In the genomic region with DNA sequence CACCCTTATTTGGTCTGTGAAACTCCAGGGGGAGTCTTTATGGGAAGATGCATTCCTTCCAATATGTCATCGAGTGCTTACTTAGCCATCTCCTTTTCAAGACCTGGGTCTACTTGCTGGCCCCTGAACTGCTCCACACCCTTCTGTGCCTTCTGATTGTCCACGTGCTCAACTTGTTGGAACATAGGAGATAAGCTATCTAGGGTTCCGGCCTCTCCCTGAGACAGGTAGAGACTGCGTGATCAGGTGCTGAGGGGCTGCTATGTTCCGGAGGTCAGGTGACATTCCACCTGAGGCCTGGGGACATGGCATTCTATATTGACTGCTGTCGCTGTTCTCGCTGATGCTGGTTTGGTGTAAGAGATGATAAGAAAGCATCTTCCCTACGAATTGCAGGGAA, we compare ENCODE assay signal across 1 cellular context.
TF ChIP-seq lines count a peak whose summit lies in the region.

No MANE protein-coding gene starts in this region.

TF ChIP-seq in K562, 482 proteins besides CTCF, POLR2A, EP300 and RAD21 (continues in another document):
- peak; percentile 46 for TF ChIP-seq CBFA2T2 (conservative IDR thresholded peaks at IDR 0.05)
- no peak for TF ChIP-seq MEF2D (tag; conservative IDR thresholded peaks at IDR 0.05; ENCODE audit: low read depth)
- TF ChIP-seq CHCHD3 (CRISPR knock-in tag; IDR thresholded peaks at IDR 0.05), result no peak
- no peak for TF ChIP-seq STAT5A (IDR thresholded peaks at IDR 0.05; ENCODE audit: borderline replicate concordance, low read length)
- no peak for TF ChIP-seq ZNF174 (CRISPR knock-in tag; IDR thresholded peaks at IDR 0.05)
- no peak for TF ChIP-seq CSDE1 (IDR thresholded peaks at IDR 0.05)
- TF ChIP-seq IFI16 (CRISPR knock-in tag; IDR thresholded peaks at IDR 0.05), result no peak
- TF ChIP-seq TAF15 (IDR thresholded peaks at IDR 0.05; ENCODE audit: low read depth, low read length), result no peak
- 0 out of 2 replicates have a peak, but pooled peaks have one; percentile 14 for TF ChIP-seq CXXC5 (CRISPR knock-in tag; IDR thresholded peaks at IDR 0.05)
- TF ChIP-seq GABPB1 (CRISPR knock-in tag; IDR thresholded peaks at IDR 0.05), result no peak
- TF ChIP-seq ZEB2 (IDR thresholded peaks at IDR 0.05), result no peak
- no peak for TF ChIP-seq HNRNPLL (IDR thresholded peaks at IDR 0.05; ENCODE audit: low read depth, low read length, poor library complexity, severe bottlenecking)
- no peak for TF ChIP-seq POLR3A (IDR thresholded peaks at IDR 0.05; ENCODE audit: borderline replicate concordance, extremely low read depth, insufficient read depth, insufficient read length)
- TF ChIP-seq TEAD4 (IDR thresholded peaks at IDR 0.05; ENCODE audit: low read length), result no peak
- no peak for TF ChIP-seq TEAD4 (CRISPR knock-in tag; IDR thresholded peaks at IDR 0.05; ENCODE audit: borderline replicate concordance)
- TF ChIP-seq ZNF583 (CRISPR knock-in tag; IDR thresholded peaks at IDR 0.05), result no peak
- TF ChIP-seq SMAD2 (IDR thresholded peaks at IDR 0.05; ENCODE audit: low read depth, low read length), result no peak
- TF ChIP-seq, protein P1, sequence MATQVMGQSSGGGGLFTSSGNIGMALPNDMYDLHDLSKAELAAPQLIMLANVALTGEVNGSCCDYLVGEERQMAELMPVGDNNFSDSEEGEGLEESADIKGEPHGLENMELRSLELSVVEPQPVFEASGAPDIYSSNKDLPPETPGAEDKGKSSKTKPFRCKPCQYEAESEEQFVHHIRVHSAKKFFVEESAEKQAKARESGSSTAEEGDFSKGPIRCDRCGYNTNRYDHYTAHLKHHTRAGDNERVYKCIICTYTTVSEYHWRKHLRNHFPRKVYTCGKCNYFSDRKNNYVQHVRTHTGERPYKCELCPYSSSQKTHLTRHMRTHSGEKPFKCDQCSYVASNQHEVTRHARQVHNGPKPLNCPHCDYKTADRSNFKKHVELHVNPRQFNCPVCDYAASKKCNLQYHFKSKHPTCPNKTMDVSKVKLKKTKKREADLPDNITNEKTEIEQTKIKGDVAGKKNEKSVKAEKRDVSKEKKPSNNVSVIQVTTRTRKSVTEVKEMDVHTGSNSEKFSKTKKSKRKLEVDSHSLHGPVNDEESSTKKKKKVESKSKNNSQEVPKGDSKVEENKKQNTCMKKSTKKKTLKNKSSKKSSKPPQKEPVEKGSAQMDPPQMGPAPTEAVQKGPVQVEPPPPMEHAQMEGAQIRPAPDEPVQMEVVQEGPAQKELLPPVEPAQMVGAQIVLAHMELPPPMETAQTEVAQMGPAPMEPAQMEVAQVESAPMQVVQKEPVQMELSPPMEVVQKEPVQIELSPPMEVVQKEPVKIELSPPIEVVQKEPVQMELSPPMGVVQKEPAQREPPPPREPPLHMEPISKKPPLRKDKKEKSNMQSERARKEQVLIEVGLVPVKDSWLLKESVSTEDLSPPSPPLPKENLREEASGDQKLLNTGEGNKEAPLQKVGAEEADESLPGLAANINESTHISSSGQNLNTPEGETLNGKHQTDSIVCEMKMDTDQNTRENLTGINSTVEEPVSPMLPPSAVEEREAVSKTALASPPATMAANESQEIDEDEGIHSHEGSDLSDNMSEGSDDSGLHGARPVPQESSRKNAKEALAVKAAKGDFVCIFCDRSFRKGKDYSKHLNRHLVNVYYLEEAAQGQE (CRISPR knock-in tag; IDR thresholded peaks at IDR 0.05; ENCODE audit: low read depth), result no peak
- TF ChIP-seq SIRT6 (IDR thresholded peaks at IDR 0.05; ENCODE audit: low read depth, low read length), result no peak
- TF ChIP-seq BHLHE40 (IDR thresholded peaks at IDR 0.05; ENCODE audit: low read length), result peak; percentile 24; the same call in 1 of the 2 replicates
- TF ChIP-seq TGIF2 (CRISPR knock-in tag; IDR thresholded peaks at IDR 0.05), result no peak
- TF ChIP-seq KHSRP (IDR thresholded peaks at IDR 0.05), result no peak
- TF ChIP-seq CBX2 (IDR thresholded peaks at IDR 0.05; ENCODE audit: insufficient read depth, low read length, poor library complexity, severe bottlenecking), result no peak
- TF ChIP-seq, protein P2, sequence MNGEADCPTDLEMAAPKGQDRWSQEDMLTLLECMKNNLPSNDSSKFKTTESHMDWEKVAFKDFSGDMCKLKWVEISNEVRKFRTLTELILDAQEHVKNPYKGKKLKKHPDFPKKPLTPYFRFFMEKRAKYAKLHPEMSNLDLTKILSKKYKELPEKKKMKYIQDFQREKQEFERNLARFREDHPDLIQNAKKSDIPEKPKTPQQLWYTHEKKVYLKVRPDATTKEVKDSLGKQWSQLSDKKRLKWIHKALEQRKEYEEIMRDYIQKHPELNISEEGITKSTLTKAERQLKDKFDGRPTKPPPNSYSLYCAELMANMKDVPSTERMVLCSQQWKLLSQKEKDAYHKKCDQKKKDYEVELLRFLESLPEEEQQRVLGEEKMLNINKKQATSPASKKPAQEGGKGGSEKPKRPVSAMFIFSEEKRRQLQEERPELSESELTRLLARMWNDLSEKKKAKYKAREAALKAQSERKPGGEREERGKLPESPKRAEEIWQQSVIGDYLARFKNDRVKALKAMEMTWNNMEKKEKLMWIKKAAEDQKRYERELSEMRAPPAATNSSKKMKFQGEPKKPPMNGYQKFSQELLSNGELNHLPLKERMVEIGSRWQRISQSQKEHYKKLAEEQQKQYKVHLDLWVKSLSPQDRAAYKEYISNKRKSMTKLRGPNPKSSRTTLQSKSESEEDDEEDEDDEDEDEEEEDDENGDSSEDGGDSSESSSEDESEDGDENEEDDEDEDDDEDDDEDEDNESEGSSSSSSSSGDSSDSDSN (IDR thresholded peaks at IDR 0.05; ENCODE audit: borderline replicate concordance in 1 of 2, low read depth in 2 of 2, low read length in 2 of 2), result no peak
- TF ChIP-seq, protein P3, sequence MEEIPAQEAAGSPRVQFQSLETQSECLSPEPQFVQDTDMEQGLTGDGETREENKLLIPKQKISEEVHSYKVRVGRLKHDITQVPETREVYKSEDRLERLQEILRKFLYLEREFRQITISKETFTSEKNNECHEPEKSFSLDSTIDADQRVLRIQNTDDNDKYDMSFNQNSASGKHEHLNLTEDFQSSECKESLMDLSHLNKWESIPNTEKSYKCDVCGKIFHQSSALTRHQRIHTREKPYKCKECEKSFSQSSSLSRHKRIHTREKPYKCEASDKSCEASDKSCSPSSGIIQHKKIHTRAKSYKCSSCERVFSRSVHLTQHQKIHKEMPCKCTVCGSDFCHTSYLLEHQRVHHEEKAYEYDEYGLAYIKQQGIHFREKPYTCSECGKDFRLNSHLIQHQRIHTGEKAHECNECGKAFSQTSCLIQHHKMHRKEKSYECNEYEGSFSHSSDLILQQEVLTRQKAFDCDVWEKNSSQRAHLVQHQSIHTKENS (CRISPR knock-in tag; IDR thresholded peaks at IDR 0.05), result no peak
- peak; percentile 26; the same call in 1 of the 2 replicates for TF ChIP-seq TAL1 (IDR thresholded peaks at IDR 0.05)
- TF ChIP-seq, protein P4, sequence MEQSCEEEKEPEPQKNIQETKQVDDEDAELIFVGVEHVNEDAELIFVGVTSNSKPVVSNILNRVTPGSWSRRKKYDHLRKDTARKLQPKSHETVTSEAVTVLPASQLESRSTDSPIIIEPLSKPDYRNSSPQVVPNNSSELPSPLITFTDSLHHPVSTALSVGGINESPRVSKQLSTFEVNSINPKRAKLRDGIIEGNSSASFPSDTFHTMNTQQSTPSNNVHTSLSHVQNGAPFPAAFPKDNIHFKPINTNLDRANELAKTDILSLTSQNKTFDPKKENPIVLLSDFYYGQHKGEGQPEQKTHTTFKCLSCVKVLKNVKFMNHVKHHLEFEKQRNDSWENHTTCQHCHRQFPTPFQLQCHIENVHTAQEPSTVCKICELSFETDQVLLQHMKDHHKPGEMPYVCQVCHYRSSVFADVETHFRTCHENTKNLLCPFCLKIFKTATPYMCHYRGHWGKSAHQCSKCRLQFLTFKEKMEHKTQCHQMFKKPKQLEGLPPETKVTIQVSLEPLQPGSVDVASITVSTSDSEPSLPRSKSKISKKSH (CRISPR knock-in tag; IDR thresholded peaks at IDR 0.05), result no peak
- TF ChIP-seq SIX5 (IDR thresholded peaks at IDR 0.05; ENCODE audit: borderline replicate concordance in 1 of 2, insufficient read depth in 1 of 2, low read depth in 1 of 2, low read length in 2 of 2), result no peak
- no peak for TF ChIP-seq C11orf30 (IDR thresholded peaks at IDR 0.05; ENCODE audit: low read depth)
- no peak for TF ChIP-seq MAFG (tag; conservative IDR thresholded peaks at IDR 0.05)
- TF ChIP-seq ZNF444 (CRISPR knock-in tag; IDR thresholded peaks at IDR 0.05), result no peak
- TF ChIP-seq, protein P5, sequence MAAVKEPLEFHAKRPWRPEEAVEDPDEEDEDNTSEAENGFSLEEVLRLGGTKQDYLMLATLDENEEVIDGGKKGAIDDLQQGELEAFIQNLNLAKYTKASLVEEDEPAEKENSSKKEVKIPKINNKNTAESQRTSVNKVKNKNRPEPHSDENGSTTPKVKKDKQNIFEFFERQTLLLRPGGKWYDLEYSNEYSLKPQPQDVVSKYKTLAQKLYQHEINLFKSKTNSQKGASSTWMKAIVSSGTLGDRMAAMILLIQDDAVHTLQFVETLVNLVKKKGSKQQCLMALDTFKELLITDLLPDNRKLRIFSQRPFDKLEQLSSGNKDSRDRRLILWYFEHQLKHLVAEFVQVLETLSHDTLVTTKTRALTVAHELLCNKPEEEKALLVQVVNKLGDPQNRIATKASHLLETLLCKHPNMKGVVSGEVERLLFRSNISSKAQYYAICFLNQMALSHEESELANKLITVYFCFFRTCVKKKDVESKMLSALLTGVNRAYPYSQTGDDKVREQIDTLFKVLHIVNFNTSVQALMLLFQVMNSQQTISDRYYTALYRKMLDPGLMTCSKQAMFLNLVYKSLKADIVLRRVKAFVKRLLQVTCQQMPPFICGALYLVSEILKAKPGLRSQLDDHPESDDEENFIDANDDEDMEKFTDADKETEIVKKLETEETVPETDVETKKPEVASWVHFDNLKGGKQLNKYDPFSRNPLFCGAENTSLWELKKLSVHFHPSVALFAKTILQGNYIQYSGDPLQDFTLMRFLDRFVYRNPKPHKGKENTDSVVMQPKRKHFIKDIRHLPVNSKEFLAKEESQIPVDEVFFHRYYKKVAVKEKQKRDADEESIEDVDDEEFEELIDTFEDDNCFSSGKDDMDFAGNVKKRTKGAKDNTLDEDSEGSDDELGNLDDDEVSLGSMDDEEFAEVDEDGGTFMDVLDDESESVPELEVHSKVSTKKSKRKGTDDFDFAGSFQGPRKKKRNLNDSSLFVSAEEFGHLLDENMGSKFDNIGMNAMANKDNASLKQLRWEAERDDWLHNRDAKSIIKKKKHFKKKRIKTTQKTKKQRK (IDR thresholded peaks at IDR 0.05; ENCODE audit: borderline replicate concordance, low read depth, low read length), result no peak
- no peak for TF ChIP-seq MTF1 (CRISPR knock-in tag; IDR thresholded peaks at IDR 0.05; ENCODE audit: borderline replicate concordance)
- TF ChIP-seq, protein P6, sequence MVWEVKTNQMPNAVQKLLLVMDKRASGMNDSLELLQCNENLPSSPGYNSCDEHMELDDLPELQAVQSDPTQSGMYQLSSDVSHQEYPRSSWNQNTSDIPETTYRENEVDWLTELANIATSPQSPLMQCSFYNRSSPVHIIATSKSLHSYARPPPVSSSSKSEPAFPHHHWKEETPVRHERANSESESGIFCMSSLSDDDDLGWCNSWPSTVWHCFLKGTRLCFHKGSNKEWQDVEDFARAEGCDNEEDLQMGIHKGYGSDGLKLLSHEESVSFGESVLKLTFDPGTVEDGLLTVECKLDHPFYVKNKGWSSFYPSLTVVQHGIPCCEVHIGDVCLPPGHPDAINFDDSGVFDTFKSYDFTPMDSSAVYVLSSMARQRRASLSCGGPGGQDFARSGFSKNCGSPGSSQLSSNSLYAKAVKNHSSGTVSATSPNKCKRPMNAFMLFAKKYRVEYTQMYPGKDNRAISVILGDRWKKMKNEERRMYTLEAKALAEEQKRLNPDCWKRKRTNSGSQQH (CRISPR knock-in tag; IDR thresholded peaks at IDR 0.05), result no peak
- no peak for TF ChIP-seq GABPA (tag; conservative IDR thresholded peaks at IDR 0.05; ENCODE audit: low read depth)
- TF ChIP-seq ZNF140 (CRISPR knock-in tag; IDR thresholded peaks at IDR 0.05), result no peak
- no peak for TF ChIP-seq FIP1L1 (IDR thresholded peaks at IDR 0.05; ENCODE audit: low read depth, low read length, poor library complexity, severe bottlenecking)
- TF ChIP-seq NR2F6 (CRISPR knock-in tag; IDR thresholded peaks at IDR 0.05), result no peak
- no peak for TF ChIP-seq BDP1 (IDR thresholded peaks at IDR 0.05; ENCODE audit: insufficient read depth, insufficient read length)
- TF ChIP-seq CBFA2T3 (IDR thresholded peaks at IDR 0.05), result peak; percentile 51
- TF ChIP-seq PHF20 (IDR thresholded peaks at IDR 0.05; ENCODE audit: partially characterized antibody), result no peak
